Comparison of ENCODE assay signal across 10 cellular contexts in genomic region chr22:46086577-46087335, GRCh38.
DNase-seq lines count a peak whose midpoint lies in the region; ATAC-seq, FAIRE-seq and TF ChIP-seq lines count a peak whose summit lies in the region.
"Had no signal": no experiment of that assay in that cellular context is flagged by ENCODE, and none has a peak within 500 bp of the region (broad histone marks: within the 10 kb centered on the region; RNA-seq: fewer than 3 reads in every experiment).

No MANE protein-coding gene starts in this region.

- H3K27ac ChIP-seq in esophagus squamous epithelium (peak overlapping the region; percentile 92 to 100 (median 100)), uterus (peak overlapping the region; percentile 99 to 100)

- TF ChIP-seq CTCF in esophagus squamous epithelium (IDR thresholded peaks at IDR 0.05) (no peak), uterus (IDR thresholded peaks at IDR 0.05) (no peak)

- H3K27me3 ChIP-seq in esophagus squamous epithelium (no peaks in the 10 kb centered on the region), uterus (no peaks in the 10 kb centered on the region)

- H3K4me1 ChIP-seq in esophagus squamous epithelium (peaks cover 87 to 100% (median 99%) of the 10 kb centered on the region in 3 donors), uterus (peaks cover 34 to 67% of the 10 kb centered on the region in 2 donors)

- peaks cover 4 to 58% (median 10%) of the 10 kb centered on the region in 3 donors for H3K36me3 ChIP-seq in esophagus squamous epithelium
- H3K36me3 ChIP-seq in uterus = no peaks in the 10 kb centered on the region

- H3K9me3 ChIP-seq in esophagus squamous epithelium = no peaks in the 10 kb centered on the region
- no peaks in the 10 kb centered on the region for H3K9me3 ChIP-seq in uterus

- WGBS in esophagus squamous epithelium, 2 donors = 12 to 28% methylated on average over 8 to 9 of the region's 18 CpGs

- ATAC-seq in GM18505 (IDR thresholded peaks at IDR 0.05; ENCODE audit: unreplicated experiment) = no peak
- ATAC-seq in HG03378 (IDR thresholded peaks at IDR 0.05; ENCODE audit: unreplicated experiment) = no peak
- ATAC-seq: activated naive CD8-positive, alpha-beta T cell treated with anti-CD3 and anti-CD28 coated beads, Interleukin-2, amount 50 U/mL, for 24 hours had no signal

- intact Hi-C loops in esophagus squamous epithelium (cut with DNase I) (no loop called here), uterus (cut with DNase I; ENCODE audit: low total_unique reads) (no loop called here)

- TF ChIP-seq POLR2A in esophagus squamous epithelium (IDR thresholded peaks at IDR 0.05) (peak in 1 of 4 donors; percentile 14), uterus (IDR thresholded peaks at IDR 0.05) (no peak), GM18505 (IDR thresholded peaks at IDR 0.05; ENCODE audit: borderline replicate concordance, extremely low read depth, insufficient read depth, insufficient read length) (no peak)

- DNase-seq in RCC 7860 (ENCODE audit: low spot score) (peak; percentile 45), esophagus squamous epithelium (lab: John Stamatoyannopoulos, UW) (no peak), myocyte (ENCODE audit: low read depth) (peak; percentile 61), uterus (peak in 1 of 2 donors; percentile 48), ureter (ENCODE audit: low spot score) (no peak)
- DNase-seq in NK-92 treated with Interleukin-12 subunit alpha and Interleukin-12 subunit beta, amount 100 ng/mL, for 24 hours (lab: John Stamatoyannopoulos, UW) = no peak
- DNase-seq: activated naive CD8-positive, alpha-beta T cell treated with anti-CD3 and anti-CD28 coated beads, Interleukin-2, amount 50 U/mL, for 24 hours; NCI-H510A treated with DMSO at 0.1 percent for 48 hours had no signal

- H3K4me3 ChIP-seq in esophagus squamous epithelium (peak overlapping the region; percentile 16 to 58 (median 31)), uterus (peak overlapping the region in 1 of 2 donors; percentile 88)

- FAIRE-seq in RCC 7860 (lab: Jason Lieb, UNC) = no peak

Comparison
In these comparisons a context has a peak if more than half of its experiments do, and no peak if none do; other contexts are left out.
1. DNase-seq: peak in RCC 7860 (single experiment) and myocyte (single experiment); none in esophagus squamous epithelium (single experiment), ureter (single experiment) and NK-92 treated with Interleukin-12 subunit alpha and Interleukin-12 subunit beta, amount 100 ng/mL, for 24 hours (single experiment).